8 cellular contexts compared by ENCODE assay signal in genomic region chr14:73237786-73238261, GRCh38. TPM values are rescaled to one million over a fixed set of nuclear protein-coding genes. Genes with fewer than 3 reads are reported as not detected.
A peak's percentile ranks its signal among the peaks of the same experiment; 100 is the strongest.
DNase-seq lines count a peak whose midpoint lies in the region; ATAC-seq, FAIRE-seq and TF ChIP-seq lines count a peak whose summit lies in the region.
"Had no signal": no experiment of that assay in that cellular context is flagged by ENCODE, and none has a peak within 500 bp of the region (broad histone marks: within the 10 kb centered on the region; RNA-seq: fewer than 3 reads in every experiment).

No MANE protein-coding gene starts in this region.

- H3K9ac ChIP-seq in iPS-15b (ENCODE audit: low read depth, low read length) = peak overlapping the region; percentile 54

- peaks cover 32% of the 10 kb centered on the region for H3K4me1 Mint-ChIP-seq in activated T-cell treated with anti-CD3 and anti-CD28 coated beads, Interleukin-2, amount 50 U/mL, for 72 hours (ENCODE audit: low read depth)

- H3K4me1 ChIP-seq in iPS-15b (ENCODE audit: control insufficient read depth, insufficient read depth, low read length) = peaks cover 36% of the 10 kb centered on the region
- peaks cover 29 to 73% (median 58%) of the 10 kb centered on the region in 4 donors for H3K4me1 ChIP-seq in stomach

- peak in 1 of 2 donors; percentile 32 for ATAC-seq in activated T-cell treated with anti-CD3 and anti-CD28 coated beads, Interleukin-2, amount 50 U/mL, for 72 hours (replicated peaks in 1 of 2)
- no peak for ATAC-seq in GM18858 (IDR thresholded peaks at IDR 0.05; ENCODE audit: unreplicated experiment)

- no peak for TF ChIP-seq CTCF in stomach (IDR thresholded peaks at IDR 0.05)

- intact Hi-C loops in stomach (cut with DNase I; ENCODE audit: low total_unique reads) = no loop called here

- WGBS in stomach, 5 donors = 1 to 28% (median 2%) methylated on average over 2 to 58 of the region's 58 CpGs

- FAIRE-seq in H54 (lab: Jason Lieb, UNC) (no peak), HTR-8/SVneo (lab: Jason Lieb, UNC) (no peak)

- H3K9me3 Mint-ChIP-seq in activated T-cell treated with anti-CD3 and anti-CD28 coated beads, Interleukin-2, amount 50 U/mL, for 72 hours = no peaks in the 10 kb centered on the region
- H3K9me3 Mint-ChIP-seq: activated CD4-positive, alpha-beta T cell treated with anti-CD3 and anti-CD28 coated beads, Interleukin-2, amount 10 ng/mL, durations not matched to agents 24 days and 14 days had no signal

- no peak for TF ChIP-seq EP300 in stomach (IDR thresholded peaks at IDR 0.05)

- H3K27me3 ChIP-seq in iPS-15b (ENCODE audit: control insufficient read depth, insufficient read depth, low read length) (peaks cover 29% of the 10 kb centered on the region), stomach (peaks cover 0 to 82% (median 34%) of the 10 kb centered on the region in 3 donors)

- peak overlapping the region; percentile 71 to 77 for H3K4me3 Mint-ChIP-seq in activated T-cell treated with anti-CD3 and anti-CD28 coated beads, Interleukin-2, amount 50 U/mL, for 72 hours

- peaks cover 85% of the 10 kb centered on the region for H3K27me3 Mint-ChIP-seq in activated T-cell treated with anti-CD3 and anti-CD28 coated beads, Interleukin-2, amount 50 U/mL, for 72 hours (ENCODE audit: low read depth)

- peak overlapping the region in 4 of 5 donors; percentile 57 to 78 (median 72) for H3K27ac ChIP-seq in stomach

- no peak for TF ChIP-seq POLR2A in H54 (IDR thresholded peaks at IDR 0.05; ENCODE audit: low read depth, low read length)
- TF ChIP-seq POLR2A in stomach (IDR thresholded peaks at IDR 0.05) = no peak

- DNase-seq in H54 (ENCODE audit: insufficient read length, low spot score) (peak; percentile 5), stomach (no peak), HTR-8/SVneo (ENCODE audit: insufficient read length, low spot score) (no peak)
- DNase-seq in activated T-cell treated with anti-CD3 and anti-CD28 coated beads, Interleukin-2, amount 50 U/mL, for 72 hours = no peak
- DNase-seq in activated CD4-positive, CD25-positive, alpha-beta regulatory T cell treated with anti-CD3 and anti-CD28 coated beads, Interleukin-2, amount 50 U/mL, for 72 hours = no peak
- DNase-seq: activated CD4-positive, alpha-beta T cell treated with anti-CD3 and anti-CD28 coated beads, Interleukin-2, amount 10 ng/mL, durations not matched to agents 24 days and 14 days had no signal

- H3K4me3 ChIP-seq in iPS-15b (ENCODE audit: low read depth, low read length) = peak overlapping the region; percentile 72
- peak overlapping the region; percentile 56 to 72 (median 62) for H3K4me3 ChIP-seq in stomach

- no peak overlapping the region for H3K27ac Mint-ChIP-seq in activated T-cell treated with anti-CD3 and anti-CD28 coated beads, Interleukin-2, amount 50 U/mL, for 72 hours
- H3K27ac Mint-ChIP-seq: activated CD4-positive, alpha-beta T cell treated with anti-CD3 and anti-CD28 coated beads, Interleukin-2, amount 10 ng/mL, durations not matched to agents 24 days and 14 days had no signal

- H3K9me3 ChIP-seq in iPS-15b (ENCODE audit: control insufficient read depth, insufficient read depth, low read length) (no peaks in the 10 kb centered on the region), stomach (no peaks in the 10 kb centered on the region)

- H3K36me3 Mint-ChIP-seq in activated T-cell treated with anti-CD3 and anti-CD28 coated beads, Interleukin-2, amount 50 U/mL, for 72 hours (ENCODE audit: insufficient read depth in 2 of 2) = peaks cover 0 to 4% of the 10 kb centered on the region in 2 donors

- H3K36me3 ChIP-seq in iPS-15b (ENCODE audit: control insufficient read depth, insufficient read depth, low read length) (no peaks in the 10 kb centered on the region), stomach (no peaks in the 10 kb centered on the region)

RNA-seq across cellular contexts. Expression of gene PAPLN, which starts 0.5 kb away (rescaled TPM):
- 1 to 10 TPM in 1 of 2 donors, under 1 TPM in 1; 0.58 to 1.3 TPM for total RNA-seq in activated T-cell treated with anti-CD3 and anti-CD28 coated beads, Interleukin-2, amount 50 U/mL, for 72 hours
- 10 to 100 TPM in 3 of 5 donors, 1 to 10 TPM in 2; 7.7 to 53.1 (median 18.0) TPM for total RNA-seq in stomach
- polyA plus RNA-seq in stomach = 1 to 10 TPM; 1.1 to 5.4 (median 2.6) TPM
